1 cellular context compared by ENCODE assay signal in genomic region chr9:112605518-112605917, GRCh38.
TF ChIP-seq lines count a peak whose summit lies in the region.

No MANE protein-coding gene starts in this region.

TF ChIP-seq in GM12878, 131 proteins besides CTCF, POLR2A, EP300 and RAD21 (continued from another document):
- TF ChIP-seq IKZF2 (IDR thresholded peaks at IDR 0.05) (peak; percentile 49 to 53; a peak in 2 of 4 replicates), NFIC (IDR thresholded peaks at IDR 0.05; ENCODE audit: low read depth, low read length) (peak; percentile 47; the same call in 1 of the 2 replicates), HDGF (IDR thresholded peaks at IDR 0.05) (no peak), CEBPB (IDR thresholded peaks at IDR 0.05; ENCODE audit: borderline replicate concordance in 1 of 2, low read depth in 2 of 2, low read length in 2 of 2) (no peak), JUNB (IDR thresholded peaks at IDR 0.05) (peak; percentile 69), ATF3 (IDR thresholded peaks at IDR 0.05; ENCODE audit: borderline replicate concordance, extremely low read depth, low read depth, low read length) (no peak), MEF2A (IDR thresholded peaks at IDR 0.05; ENCODE audit: insufficient read depth, low read depth, low read length) (peak; percentile 79; the same call in 1 of the 2 replicates), REST (IDR thresholded peaks at IDR 0.05; ENCODE audit: low read depth, low read length) (0 out of 2 replicates have a peak, but pooled peaks have one; percentile 17), PKNOX1 (IDR thresholded peaks at IDR 0.05) (no peak), GABPA (IDR thresholded peaks at IDR 0.05; ENCODE audit: low read depth) (0 out of 2 replicates have a peak, but pooled peaks have one; percentile 18), FOXM1 (IDR thresholded peaks at IDR 0.05; ENCODE audit: low read depth, low read length) (peak; percentile 33; the same call in 1 of the 2 replicates), USF2 (IDR thresholded peaks at IDR 0.05; ENCODE audit: borderline replicate concordance, low read depth, low read length) (no peak), EED (IDR thresholded peaks at IDR 0.05; ENCODE audit: low read depth) (peak; percentile 65; the same call in 1 of the 2 replicates), PML (IDR thresholded peaks at IDR 0.05; ENCODE audit: low read length) (0 out of 2 replicates have a peak, but pooled peaks have one; percentile 36), LARP7 (IDR thresholded peaks at IDR 0.05) (no peak), ZNF384 (IDR thresholded peaks at IDR 0.05; ENCODE audit: borderline replicate concordance, low read depth, low read length) (no peak), ETV6 (conservative IDR thresholded peaks at IDR 0.05 in 1 of 2, IDR thresholded peaks at IDR 0.05 in 1 of 2; ENCODE audit: borderline replicate concordance in 1 of 2, low read depth in 1 of 2) (peak in 1 of 2 experiments; percentile 47; a peak in 1 of 4 replicates), CREM (IDR thresholded peaks at IDR 0.05; ENCODE audit: low read depth) (peak; percentile 41; the same call in 1 of the 2 replicates), IRF4 (IDR thresholded peaks at IDR 0.05; ENCODE audit: low read depth, low read length) (0 out of 2 replicates have a peak, but pooled peaks have one; percentile 65)
